ENCODE assay signal across 21 cellular contexts in the genomic region with DNA sequence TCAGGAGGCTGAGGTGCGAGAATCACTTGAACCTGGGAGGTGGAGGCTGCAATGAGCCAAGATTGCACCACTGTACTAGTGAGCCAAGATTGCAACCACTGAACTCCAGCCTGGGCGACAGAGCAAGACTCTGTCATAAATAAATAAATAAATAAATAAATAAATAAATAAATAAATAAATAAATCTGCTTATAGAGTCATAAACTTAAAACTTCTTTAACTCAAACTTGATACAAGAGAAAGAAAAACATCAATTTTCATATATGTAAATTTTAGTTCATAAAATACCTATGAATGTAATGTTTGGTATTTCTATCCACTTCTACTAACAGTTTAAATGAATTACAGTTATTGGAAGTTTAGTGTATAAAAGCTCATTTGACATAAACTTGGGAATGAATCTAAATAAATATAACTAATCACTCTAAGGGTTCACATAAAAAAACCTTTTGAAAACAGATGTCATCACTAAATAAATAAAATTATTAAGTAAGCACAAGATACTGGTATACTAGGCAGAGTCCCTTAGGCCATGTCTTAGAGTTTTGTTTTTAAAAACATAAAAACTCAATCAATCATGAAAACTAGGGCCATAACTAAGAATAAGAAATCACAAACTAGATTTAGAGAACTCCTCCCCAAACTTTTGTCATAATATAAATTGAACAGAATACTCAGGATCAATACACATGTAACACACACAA. TPM values are rescaled to one million over a fixed set of nuclear protein-coding genes. Genes with fewer than 3 reads are reported as not detected.
A peak's percentile ranks its signal among the peaks of the same experiment; 100 is the strongest.
DNase-seq lines count a peak whose midpoint lies in the region; ATAC-seq and TF ChIP-seq lines count a peak whose summit lies in the region.
"Had no signal": no experiment of that assay in that cellular context is flagged by ENCODE, and none has a peak within 500 bp of the region (broad histone marks: within the 10 kb centered on the region; RNA-seq: fewer than 3 reads in every experiment).

No MANE protein-coding gene starts in this region.

- peaks cover 0 to 6% (median 0%) of the 10 kb centered on the region in 3 donors for H3K36me3 Mint-ChIP-seq in CD8-positive, alpha-beta memory T cell
- H3K36me3 Mint-ChIP-seq in activated naive CD8-positive, alpha-beta T cell: no peaks in the 10 kb centered on the region
- peaks cover 4% of the 10 kb centered on the region for H3K36me3 Mint-ChIP-seq in memory B cell

- peak overlapping the region; percentile 20 for H3K4me2 ChIP-seq in SK-N-SH
- H3K4me2 ChIP-seq: BLaER1 had no signal

- H3K4me1 Mint-ChIP-seq in CD8-positive, alpha-beta memory T cell: peaks cover 27 to 49% (median 35%) of the 10 kb centered on the region in 3 donors
- H3K4me1 Mint-ChIP-seq in activated naive CD8-positive, alpha-beta T cell (ENCODE audit: low read depth): peaks cover 37% of the 10 kb centered on the region
- H3K4me1 Mint-ChIP-seq in memory B cell: peaks cover 11% of the 10 kb centered on the region
- H3K4me1 Mint-ChIP-seq: nephron progenitor cell had no signal

- H3K9me3 Mint-ChIP-seq in CD8-positive, alpha-beta memory T cell: no peaks in the 10 kb centered on the region
- no peaks in the 10 kb centered on the region for H3K9me3 Mint-ChIP-seq in activated naive CD8-positive, alpha-beta T cell (ENCODE audit: low read depth)
- H3K9me3 Mint-ChIP-seq in memory B cell: peaks cover 2% of the 10 kb centered on the region

- H3K4me3 ChIP-seq in SK-N-SH (ENCODE audit: low read depth in 2 of 2, low read length in 1 of 2): no peak overlapping the region
- H3K4me3 ChIP-seq in CD8-positive, alpha-beta memory T cell (ENCODE audit: low read length): no peak overlapping the region
- H3K4me3 ChIP-seq: BLaER1, prostate gland, SJCRH30, thoracic aorta had no signal

- H3F3A ChIP-seq in SK-N-SH (replicated peaks; ENCODE audit: insufficient read depth): peaks cover 68% of the 10 kb centered on the region

- no peak for DNase-seq in SK-N-SH
- no peak for DNase-seq in CD8-positive, alpha-beta memory T cell
- DNase-seq in memory B cell (ENCODE audit: low spot score in 2 of 2): no peak
- no peak for DNase-seq in cerebellar nuclear complex (lab: John Stamatoyannopoulos, UW)
- no peak for DNase-seq in LoVo (ENCODE audit: low spot score)
- DNase-seq: activated T-cell treated with anti-CD3 and anti-CD28 coated beads for 4 hours, hypothalamus, Karpas-422, mesendoderm, NCI-H1105, NCI-H2107, NCI-H69, nephron progenitor cell, SJCRH30 had no signal

- POLR2A ChIA-PET in SK-N-SH (lab: Yijun Ruan, JAX): no interaction called here
- POLR2A ChIA-PET in CD8-positive, alpha-beta memory T cell (lab: Charles Lee): no interaction called here

- no peaks in the 10 kb centered on the region for H3K27me3 Mint-ChIP-seq in CD8-positive, alpha-beta memory T cell
- no peaks in the 10 kb centered on the region for H3K27me3 Mint-ChIP-seq in activated naive CD8-positive, alpha-beta T cell
- no peaks in the 10 kb centered on the region for H3K27me3 Mint-ChIP-seq in memory B cell

- 98% methylated on average over 2 of the region's 2 CpGs for WGBS in SK-N-SH (ENCODE audit: low lambda C conversion rate)

- no peak for TF ChIP-seq RAD21 in SK-N-SH (IDR thresholded peaks at IDR 0.05; ENCODE audit: low read length)

- peaks cover 100% of the 10 kb centered on the region for H3K79me2 ChIP-seq in SK-N-SH (ENCODE audit: insufficient read depth)

- H3K9ac ChIP-seq in SK-N-SH: no peak overlapping the region
- H3K9ac ChIP-seq: BLaER1 had no signal

- H4K20me1 ChIP-seq in SK-N-SH (ENCODE audit: insufficient read depth): peaks cover 99% of the 10 kb centered on the region

- TF ChIP-seq EP300 in SK-N-SH (IDR thresholded peaks at IDR 0.05; ENCODE audit: borderline replicate concordance in 1 of 2, low read depth in 1 of 2, low read length in 1 of 2): no peak

- H3K27ac Mint-ChIP-seq in CD8-positive, alpha-beta memory T cell: peak overlapping the region in 7 of 8 donors; percentile 0 to 74 (median 31)
- peak overlapping the region; percentile 86 for H3K27ac Mint-ChIP-seq in activated naive CD8-positive, alpha-beta T cell
- peak overlapping the region; percentile 2 for H3K27ac Mint-ChIP-seq in memory B cell

- CTCF ChIA-PET in SK-N-SH (lab: Yijun Ruan, JAX): interaction anchor here (1.0 to 3.0 kb wide), 2 partner anchors 11 to 12 kb away, joined by 3 to 7 read pairs; no protein-coding TSS in a partner anchor
- CTCF ChIA-PET in CD8-positive, alpha-beta memory T cell (lab: Charles Lee): no interaction called here

- H3K4me1 ChIP-seq in SK-N-SH (ENCODE audit: control insufficient read depth in 1 of 2, insufficient read depth in 2 of 2, low read depth in 1 of 2, low read length in 1 of 2): peaks cover 2 to 29% of the 10 kb centered on the region in 2 experiments; a peak in 3 of 4 replicates
- H3K4me1 ChIP-seq in CD8-positive, alpha-beta memory T cell (ENCODE audit: insufficient read depth, low read length): peaks cover 13% of the 10 kb centered on the region
- H3K4me1 ChIP-seq: prostate gland, SJCRH30 had no signal

- ATAC-seq in SK-N-SH treated with all-trans-retinoic acid at 6 μM for 48 hours (no peak), memory B cell (ENCODE audit: low read depth) (no peak), HG02610 (IDR thresholded peaks at IDR 0.05; ENCODE audit: unreplicated experiment) (no peak)

- no peaks in the 10 kb centered on the region for H3K27me3 ChIP-seq in SK-N-SH (ENCODE audit: insufficient read depth)
- H3K27me3 ChIP-seq in CD8-positive, alpha-beta memory T cell (ENCODE audit: insufficient read depth, low read length, poor library complexity, severe bottlenecking): no peaks in the 10 kb centered on the region
- H3K27me3 ChIP-seq: BLaER1, SJCRH30 had no signal

- H3K36me3 ChIP-seq in SK-N-SH (replicated peaks in 1 of 2; ENCODE audit: control insufficient read depth in 1 of 2, insufficient read depth in 2 of 2, low read length in 1 of 2): peaks cover 0 to 28% of the 10 kb centered on the region in 2 experiments
- H3K36me3 ChIP-seq in CD8-positive, alpha-beta memory T cell (ENCODE audit: insufficient read depth, low read length): no peaks in the 10 kb centered on the region
- H3K36me3 ChIP-seq: BLaER1, prostate gland, SJCRH30, thoracic aorta had no signal

- H3K4me3 Mint-ChIP-seq in CD8-positive, alpha-beta memory T cell: peak overlapping the region in 1 of 7 donors; percentile 18
- peak overlapping the region; percentile 31 for H3K4me3 Mint-ChIP-seq in activated naive CD8-positive, alpha-beta T cell
- no peak overlapping the region for H3K4me3 Mint-ChIP-seq in memory B cell
- H3K4me3 Mint-ChIP-seq: nephron progenitor cell had no signal

- H3K27ac ChIP-seq in SK-N-SH (ENCODE audit: low read depth in 2 of 2, low read length in 1 of 2): peak overlapping the region in 1 of 2 experiments; percentile 83; a peak in 2 of 4 replicates
- no peak overlapping the region for H3K27ac ChIP-seq in CD8-positive, alpha-beta memory T cell (ENCODE audit: low read depth, low read length)
- H3K27ac ChIP-seq: 22Rv1, BLaER1, SJCRH30, thoracic aorta had no signal

- H3K9me3 ChIP-seq in SK-N-SH: no peaks in the 10 kb centered on the region; the same call in 1 of the 2 replicates
- no peaks in the 10 kb centered on the region for H3K9me3 ChIP-seq in CD8-positive, alpha-beta memory T cell (ENCODE audit: low read length)
- H3K9me3 ChIP-seq: prostate gland, thoracic aorta had no signal

- no peaks in the 10 kb centered on the region for H3K9me2 ChIP-seq in SK-N-SH

- TF ChIP-seq CTCF in SK-N-SH (IDR thresholded peaks at IDR 0.05): no peak

- no peak overlapping the region for H2AFZ ChIP-seq in SK-N-SH (ENCODE audit: low read depth)

TF ChIP-seq in SK-N-SH, 30 proteins besides CTCF, POLR2A, EP300 and RAD21 (continues in another document):
- TF ChIP-seq ZBTB33 (IDR thresholded peaks at IDR 0.05; ENCODE audit: borderline replicate concordance, low read depth) (no peak), SIN3A (IDR thresholded peaks at IDR 0.05; ENCODE audit: borderline replicate concordance, low read depth, low read length) (no peak), ELF1 (IDR thresholded peaks at IDR 0.05) (no peak), FOXM1 (IDR thresholded peaks at IDR 0.05; ENCODE audit: low read depth) (no peak)

TF ChIP-seq in SK-N-SH treated with all-trans-retinoic acid at 6 μM for 48 hours, 23 proteins besides CTCF, POLR2A, EP300 and RAD21:
- TF ChIP-seq PPARA (CRISPR knock-in tag; IDR thresholded peaks at IDR 0.05; ENCODE audit: borderline replicate concordance) (no peak), ISL1 (CRISPR knock-in tag; IDR thresholded peaks at IDR 0.05) (no peak), ZFP3 (CRISPR knock-in tag; IDR thresholded peaks at IDR 0.05) (no peak), ZC3H10 (CRISPR knock-in tag; IDR thresholded peaks at IDR 0.05) (no peak)

RNA-seq across cellular contexts. Expression of gene SMURF2, which starts 54.1 kb away (rescaled TPM):
- 36.6 and 52.4 TPM in 2 replicates for polyA plus RNA-seq in SK-N-SH (2012; rRNA removed)
- polyA plus RNA-seq in SK-N-SH (2012; cell fraction: cytosol; rRNA removed): 48.8 and 53.0 TPM in 2 replicates
- 45.2 and 104 TPM in 2 replicates for polyA plus RNA-seq in SK-N-SH (2012; cell fraction: nucleus; rRNA removed)
- 10 to 100 TPM; 18.9 to 19.0 TPM for total RNA-seq in CD8-positive, alpha-beta memory T cell
- 7.8 TPM for polyA plus RNA-seq in CD8-positive, alpha-beta memory T cell

Comparison
In these comparisons a context has a peak if more than half of its experiments do, and no peak if none do; other contexts are left out.
1. H3K27ac Mint-ChIP-seq: peak in every context shown above with its lines; median percentile 86 in activated naive CD8-positive, alpha-beta T cell; 31 in CD8-positive, alpha-beta memory T cell; 2 in memory B cell.